20 cellular contexts compared by ENCODE assay signal in the genomic region with DNA sequence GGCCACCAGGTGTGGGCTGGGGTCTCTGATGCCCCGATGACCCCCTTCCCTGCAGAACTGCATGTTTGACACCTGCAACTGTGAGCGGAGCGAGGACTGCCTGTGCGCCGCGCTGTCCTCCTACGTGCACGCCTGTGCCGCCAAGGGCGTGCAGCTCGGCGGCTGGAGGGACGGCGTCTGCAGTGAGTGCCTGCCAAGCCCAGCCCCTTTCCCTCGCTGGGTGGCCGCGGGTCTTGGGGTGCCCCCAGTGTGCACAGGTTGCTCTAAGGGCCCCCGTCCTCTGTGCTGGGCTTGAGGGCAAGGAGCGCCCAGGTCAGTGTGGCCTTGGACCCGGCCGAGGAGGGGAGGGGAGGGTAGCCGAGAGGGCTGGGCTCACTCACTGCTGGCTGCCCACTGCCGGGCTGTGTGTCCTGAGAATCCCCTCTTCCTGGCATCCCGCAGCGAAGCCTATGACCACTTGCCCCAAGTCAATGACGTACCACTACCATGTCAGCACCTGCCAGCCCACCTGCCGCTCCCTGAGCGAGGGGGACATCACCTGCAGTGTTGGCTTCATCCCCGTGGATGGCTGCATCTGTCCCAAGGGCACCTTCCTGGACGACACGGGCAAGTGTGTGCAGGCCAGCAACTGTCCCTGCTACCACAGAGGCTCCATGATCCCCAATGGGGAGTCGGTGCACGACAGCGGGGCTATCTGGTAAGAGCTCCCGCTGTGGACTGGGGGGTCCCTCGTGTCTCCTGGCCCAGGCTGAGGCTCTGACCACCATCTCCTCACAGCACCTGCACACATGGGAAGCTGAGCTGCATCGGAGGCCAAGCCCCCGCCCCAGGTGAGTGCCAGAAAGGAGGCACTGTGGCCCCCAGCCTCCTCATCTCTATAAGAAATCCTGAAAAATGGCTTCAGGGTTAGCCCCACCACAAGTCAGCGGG. TPM values are rescaled to one million over a fixed set of nuclear protein-coding genes. Genes with fewer than 3 reads are reported as not detected.
A peak's percentile ranks its signal among the peaks of the same experiment; 100 is the strongest.
DNase-seq lines count a peak whose midpoint lies in the region; ATAC-seq and TF ChIP-seq lines count a peak whose summit lies in the region.
"Had no signal": no experiment of that assay in that cellular context is flagged by ENCODE, and none has a peak within 500 bp of the region (broad histone marks: within the 10 kb centered on the region; RNA-seq: fewer than 3 reads in every experiment).

No MANE protein-coding gene starts in this region.

- H3K27me3 ChIP-seq in left ventricle myocardium inferior (ENCODE audit: low read depth) (peaks cover 35% of the 10 kb centered on the region), H7 (ENCODE audit: control insufficient read depth, insufficient read depth, low read length) (no peaks in the 10 kb centered on the region), right cardiac atrium (ENCODE audit: control insufficient read depth, insufficient read depth) (no peaks in the 10 kb centered on the region), sigmoid colon (no peaks in the 10 kb centered on the region)
- H3K27me3 ChIP-seq: BLaER1 had no signal

- TF ChIP-seq CTCF in left ventricle myocardium inferior (IDR thresholded peaks at IDR 0.05; ENCODE audit: borderline replicate concordance) (no peak), sigmoid colon (IDR thresholded peaks at IDR 0.05) (no peak)

- H3K4me1 ChIP-seq in left ventricle myocardium inferior = no peaks in the 10 kb centered on the region
- H3K4me1 ChIP-seq in right cardiac atrium (ENCODE audit: control insufficient read depth, insufficient read depth, low read length) = no peaks in the 10 kb centered on the region
- no peaks in the 10 kb centered on the region for H3K4me1 ChIP-seq in sigmoid colon
- H3K4me1 ChIP-seq: BLaER1, HAP-1 had no signal

- H3K27ac ChIP-seq in left ventricle myocardium inferior (replicated peaks) = no peak overlapping the region
- no peak overlapping the region for H3K27ac ChIP-seq in right cardiac atrium (ENCODE audit: low read length)
- H3K27ac ChIP-seq in sigmoid colon = no peak overlapping the region
- H3K27ac ChIP-seq: BLaER1 had no signal

- DNase-seq in Right ventricle myocardium inferior (ENCODE audit: missing footprints) = peak; percentile 37
- no peak for DNase-seq in left ventricle myocardium inferior
- DNase-seq in H7 = peak; percentile 43
- peak in 2 of 3 donors; percentile 6 to 53 for DNase-seq in right cardiac atrium
- peak; percentile 73 for DNase-seq in posterior vena cava (ENCODE audit: low spot score)
- no peak for DNase-seq in retina
- no peak for DNase-seq in sigmoid colon
- no peak for DNase-seq in NCI-H774 (lab: John Stamatoyannopoulos, UW)
- DNase-seq: 8988T; CD4-positive, alpha-beta memory T cell; DMS153; DMS79; GDM1; GOT3 had no signal

- no peak for TF ChIP-seq POLR2A in sigmoid colon (IDR thresholded peaks at IDR 0.05)

- no peak for ATAC-seq in Right ventricle myocardium inferior
- ATAC-seq in right cardiac atrium = no peak

- no peak for TF ChIP-seq EP300 in sigmoid colon (IDR thresholded peaks at IDR 0.05)

- H3K36me3 ChIP-seq in left ventricle myocardium inferior (no peaks in the 10 kb centered on the region), H7 (replicated peaks; ENCODE audit: control insufficient read depth, insufficient read depth, low read length) (no peaks in the 10 kb centered on the region), sigmoid colon (no peaks in the 10 kb centered on the region)
- H3K36me3 ChIP-seq: BLaER1, HAP-1 had no signal

- intact Hi-C loops in Right ventricle myocardium inferior (cut with DNase I) (no loop called here), left ventricle myocardium inferior (cut with micrococcal nuclease) (no loop called here), right cardiac atrium (cut with DNase I) (no loop called here), posterior vena cava (cut with DNase I) (no loop called here), sigmoid colon (cut with DNase I) (no loop called here)

- WGBS in right cardiac atrium = 95% methylated on average over 39 of the region's 39 CpGs
- WGBS in sigmoid colon, 2 donors = 91 to 92% methylated on average over 39 of the region's 39 CpGs

- no peaks in the 10 kb centered on the region for H3K9me3 ChIP-seq in left ventricle myocardium inferior (replicated peaks)
- no peaks in the 10 kb centered on the region for H3K9me3 ChIP-seq in right cardiac atrium (ENCODE audit: control insufficient read depth, low read length)
- no peaks in the 10 kb centered on the region for H3K9me3 ChIP-seq in sigmoid colon
- H3K9me3 ChIP-seq: HAP-1 had no signal

- H3K4me3 ChIP-seq in left ventricle myocardium inferior (no peak overlapping the region), H7 (ENCODE audit: insufficient read depth, low read depth, low read length) (no peak overlapping the region), right cardiac atrium (ENCODE audit: low read length) (no peak overlapping the region), sigmoid colon (no peak overlapping the region)
- H3K4me3 ChIP-seq: BLaER1, HAP-1 had no signal

RNA-seq across cellular contexts. Expression of gene MUC5AC, which starts 17.0 kb away (rescaled TPM):
- total RNA-seq in Right ventricle myocardium inferior (not detected), left ventricle myocardium inferior (not detected), right cardiac atrium (not detected), posterior vena cava (not detected), sigmoid colon (under 1 TPM in 1 of 4 donors, not detected in 3; under 0.01 TPM)
- total RNA-seq in H7 (2014; rRNA removed; shearing (Covaris generic)) = not detected in 2 replicates
- polyA plus RNA-seq in right cardiac atrium (not detected), sigmoid colon (under 1 TPM in 2 of 3 donors, not detected in 1; under 0.01 to 0.09 TPM)
- total RNA-seq: A673; CD4-positive, alpha-beta memory T cell; Daoy had no signal
- polyA plus RNA-seq: CD14-positive monocyte; CD4-positive, alpha-beta memory T cell had no signal

RNA-seq across cellular contexts. Expression of gene MUC5B, which starts 48.2 kb away (rescaled TPM):
- not detected for total RNA-seq in Right ventricle myocardium inferior
- total RNA-seq in left ventricle myocardium inferior = not detected
- total RNA-seq in H7 (2014; rRNA removed; shearing (Covaris generic)) = under 0.01 and 0.07 TPM in 2 replicates
- total RNA-seq in right cardiac atrium = not detected
- under 0.01 TPM for polyA plus RNA-seq in right cardiac atrium
- total RNA-seq in posterior vena cava = under 1 TPM in 1 of 2 donors, not detected in 1; 0.69 TPM
- under 1 TPM in 1 of 4 donors, not detected in 3; 0.83 TPM for total RNA-seq in sigmoid colon
- 100 to 1,000 TPM in 1 of 3 donors, 1 to 10 TPM in 2; 1.4 to 131 (median 4.2) TPM for polyA plus RNA-seq in sigmoid colon
- total RNA-seq: A673; CD4-positive, alpha-beta memory T cell; Daoy had no signal
- polyA plus RNA-seq: AG04450; CD14-positive monocyte; CD4-positive, alpha-beta memory T cell had no signal

Comparison
In these comparisons a context has a peak if more than half of its experiments do, and no peak if none do; other contexts are left out.
1. DNase-seq: peak in Right ventricle myocardium inferior (single experiment), H7 (single experiment), right cardiac atrium (2 of 3) and posterior vena cava (single experiment); none in left ventricle myocardium inferior (single experiment), retina (single experiment), sigmoid colon (single experiment) and NCI-H774 (single experiment).